Comparison of ENCODE assay signal across 19 cellular contexts in genomic region chr17:82631544-82631943, GRCh38.
"Had no signal": no experiment of that assay in that cellular context is flagged by ENCODE, and none has a peak within 500 bp of the region (broad histone marks: within the 10 kb centered on the region; RNA-seq: fewer than 3 reads in every experiment).

No MANE protein-coding gene starts in this region.

- FAIRE-seq: pancreas had no signal

- H3K4me3 ChIP-seq: heart right ventricle, hepatocyte, left ventricle myocardium inferior, pancreas, prostate gland, tibial nerve, uterus had no signal

- ATAC-seq: heart right ventricle; naive thymus-derived CD8-positive, alpha-beta T cell; pancreas; right cardiac atrium; stimulated activated memory B cell treated with anti-CD40 and anti-IgM and Interleukin-4, amounts not matched to agents 10 μg/mL and 1 μg/mL and 100 μg/mL, for 72 hours; stimulated activated naive CD8-positive, alpha-beta T cell treated with anti-CD3 and anti-CD28 coated beads, Interleukin-15, amount 100 ng/mL, for 72 hours had no signal

- H3K27me3 ChIP-seq: heart right ventricle, hepatocyte, pancreas, tibial nerve, uterus had no signal

- H3K4me2 ChIP-seq: hepatocyte had no signal

- H3K36me3 ChIP-seq: prostate gland, uterus had no signal

- H3K27ac ChIP-seq: heart right ventricle, hepatocyte, left ventricle myocardium inferior, pancreas, tibial nerve, uterus had no signal

- DNase-seq: heart right ventricle; islet precursor cell; left ventricle myocardium inferior; midbrain; naive thymus-derived CD8-positive, alpha-beta T cell; nucleus accumbens; retina; right cardiac atrium; stimulated activated CD4-positive, alpha-beta T cell treated with anti-CD3 and anti-CD28 coated beads, Interleukin-4, amount 100 ng/mL, for 24 hours; stimulated activated CD8-positive, alpha-beta memory T cell treated with anti-CD3 and anti-CD28 coated beads, Interleukin-4, amount 100 ng/mL, for 48 hours; stimulated activated naive CD4-positive, alpha-beta T cell treated with Interleukin-2 at 50 U/mL for 16 hours; stimulated activated naive CD8-positive, alpha-beta T cell treated with anti-CD3 and anti-CD28 coated beads, Interleukin-15, amount 100 ng/mL, for 72 hours; substantia nigra; uterus had no signal

- H3K4me1 ChIP-seq: prostate gland, uterus had no signal

- H2AFZ ChIP-seq: hepatocyte had no signal

- H3K9me3 ChIP-seq: left ventricle myocardium inferior, pancreas, prostate gland, tibial nerve, uterus had no signal
